In genomic region chr3:31077021-31077601, GRCh38 we compare ENCODE assay signal across 10 cellular contexts.
DNase-seq lines count a peak whose midpoint lies in the region; ATAC-seq lines count a peak whose summit lies in the region.
"Had no signal": no experiment of that assay in that cellular context is flagged by ENCODE, and none has a peak within 500 bp of the region (broad histone marks: within the 10 kb centered on the region; RNA-seq: fewer than 3 reads in every experiment).

No MANE protein-coding gene starts in this region.

- no peak overlapping the region for H3K4me3 ChIP-seq in right cardiac atrium (ENCODE audit: low read length)
- H3K4me3 ChIP-seq: BLaER1 treated with 17β-estradiol and CSF1 and Interleukin-3, amounts not matched to agents 10 nM and 100 nM had no signal

- H3K27ac ChIP-seq in epithelial cell of prostate (peak overlapping the region; percentile 69), right cardiac atrium (ENCODE audit: low read length) (no peak overlapping the region)
- H3K27ac ChIP-seq: BLaER1 treated with 17β-estradiol and CSF1 and Interleukin-3, amounts not matched to agents 10 nM and 100 nM had no signal

- peak overlapping the region; percentile 8 for H3K27ac Mint-ChIP-seq in activated CD8-positive, alpha-beta memory T cell treated with anti-CD3 and anti-CD28 coated beads, Interleukin-2, amount 10 ng/mL, durations not matched to agents 7 days and 5 days

- peak; percentile 49 for DNase-seq in activated CD8-positive, alpha-beta memory T cell treated with anti-CD3 and anti-CD28 coated beads, Interleukin-2, amount 10 ng/mL, durations not matched to agents 7 days and 5 days
- no peak for DNase-seq in activated CD8-positive, alpha-beta memory T cell treated with anti-CD3 and anti-CD28 coated beads, Interleukin-2, amount 50 U/mL, for 4 hours
- DNase-seq in SW 1271 (lab: John Stamatoyannopoulos, UW) (peak; percentile 14 to 59), epithelial cell of prostate (ENCODE audit: low read depth, low spot score) (peak; percentile 97), DMS 273 treated with DMSO at 0.1 percent for 48 hours (lab: John Stamatoyannopoulos, UW) (no peak), right cardiac atrium (no peak), NCI-H510A (lab: John Stamatoyannopoulos, UW) (no peak)
- DNase-seq in stimulated activated CD8-positive, alpha-beta memory T cell treated with anti-CD3 and anti-CD28 coated beads, Interleukin-2, amount 100 ng/mL, for 48 hours (ENCODE audit: low read depth in 2 of 2): peak; percentile 4 to 11
- DNase-seq: NCI-H345 had no signal

- peak; percentile 95 for ATAC-seq in activated CD8-positive, alpha-beta memory T cell treated with anti-CD3 and anti-CD28 coated beads, Interleukin-2, amount 10 ng/mL, durations not matched to agents 7 days and 5 days
- ATAC-seq in right cardiac atrium: no peak

- no peaks in the 10 kb centered on the region for H3K27me3 ChIP-seq in right cardiac atrium (ENCODE audit: control insufficient read depth, insufficient read depth)
- H3K27me3 ChIP-seq: BLaER1 treated with 17β-estradiol and CSF1 and Interleukin-3, amounts not matched to agents 10 nM and 100 nM had no signal

- CTCF ChIA-PET in activated CD8-positive, alpha-beta memory T cell treated with anti-CD3 and anti-CD28 coated beads, Interleukin-2, amount 10 ng/mL, durations not matched to agents 7 days and 5 days (lab: Charles Lee): interaction anchor here (1.1 kb wide), 1 partner anchor 19 kb away, joined by 3 read pairs; no protein-coding TSS in a partner anchor

- intact Hi-C loops in right cardiac atrium (cut with DNase I): no loop called here

- H3K27me3 Mint-ChIP-seq in activated CD8-positive, alpha-beta memory T cell treated with anti-CD3 and anti-CD28 coated beads, Interleukin-2, amount 10 ng/mL, durations not matched to agents 7 days and 5 days: no peaks in the 10 kb centered on the region

- H3K9me3 Mint-ChIP-seq in activated CD8-positive, alpha-beta memory T cell treated with anti-CD3 and anti-CD28 coated beads, Interleukin-2, amount 10 ng/mL, durations not matched to agents 7 days and 5 days (ENCODE audit: low read depth): peaks cover 4% of the 10 kb centered on the region

- H3K36me3 Mint-ChIP-seq in activated CD8-positive, alpha-beta memory T cell treated with anti-CD3 and anti-CD28 coated beads, Interleukin-2, amount 10 ng/mL, durations not matched to agents 7 days and 5 days: peaks cover 1% of the 10 kb centered on the region

- H3K9me3 ChIP-seq in right cardiac atrium (ENCODE audit: control insufficient read depth, low read length): no peaks in the 10 kb centered on the region

- no peak overlapping the region for H3K4me3 Mint-ChIP-seq in activated CD8-positive, alpha-beta memory T cell treated with anti-CD3 and anti-CD28 coated beads, Interleukin-2, amount 10 ng/mL, durations not matched to agents 7 days and 5 days

- no peaks in the 10 kb centered on the region for H3K4me1 ChIP-seq in right cardiac atrium (ENCODE audit: control insufficient read depth, insufficient read depth, low read length)

- WGBS in right cardiac atrium: 50% methylated on average over 3 of the region's 3 CpGs

- H3K4me1 Mint-ChIP-seq in activated CD8-positive, alpha-beta memory T cell treated with anti-CD3 and anti-CD28 coated beads, Interleukin-2, amount 10 ng/mL, durations not matched to agents 7 days and 5 days: peaks cover 17% of the 10 kb centered on the region

Comparison
In these comparisons a context has a peak if more than half of its experiments do, and no peak if none do; other contexts are left out.
1. DNase-seq: peak in activated CD8-positive, alpha-beta memory T cell treated with anti-CD3 and anti-CD28 coated beads, Interleukin-2, amount 10 ng/mL, durations not matched to agents 7 days and 5 days (single experiment), SW 1271 (2 of 2), epithelial cell of prostate (single experiment) and stimulated activated CD8-positive, alpha-beta memory T cell treated with anti-CD3 and anti-CD28 coated beads, Interleukin-2, amount 100 ng/mL, for 48 hours (2 of 2); none in activated CD8-positive, alpha-beta memory T cell treated with anti-CD3 and anti-CD28 coated beads, Interleukin-2, amount 50 U/mL, for 4 hours (single experiment), DMS 273 treated with DMSO at 0.1 percent for 48 hours (single experiment), right cardiac atrium (0 of 3) and NCI-H510A (single experiment).